19 cellular contexts compared by ENCODE assay signal in genomic region chrX:81291996-81292395, GRCh38.
DNase-seq lines count a peak whose midpoint lies in the region; ATAC-seq, FAIRE-seq and TF ChIP-seq lines count a peak whose summit lies in the region.
"Had no signal": no experiment of that assay in that cellular context is flagged by ENCODE, and none has a peak within 500 bp of the region (broad histone marks: within the 10 kb centered on the region; RNA-seq: fewer than 3 reads in every experiment).

No MANE protein-coding gene starts in this region.

- TF ChIP-seq POLR2A in GM12878 (IDR thresholded peaks at IDR 0.05; ENCODE audit: low read depth, low read length) = no peak

- H3K27me3 ChIP-seq in BLaER1 = peaks cover 9% of the 10 kb centered on the region; the same call in 1 of the 2 replicates
- peaks cover 0 to 39% (median 26%) of the 10 kb centered on the region in 11 experiments; a peak in 18 of 22 replicates for H3K27me3 ChIP-seq in BLaER1 treated with 17β-estradiol and CSF1 and Interleukin-3, amounts not matched to agents 10 nM and 100 nM
- no peaks in the 10 kb centered on the region for H3K27me3 ChIP-seq in GM12878 (replicated peaks in 1 of 2; ENCODE audit: control insufficient read depth in 2 of 2, insufficient read depth in 2 of 2, low read length in 1 of 2)

- H3K36me3 ChIP-seq in BLaER1 = peaks cover 60% of the 10 kb centered on the region
- peaks cover 37 to 82% (median 51%) of the 10 kb centered on the region in 11 experiments; a peak in 21 of 22 replicates for H3K36me3 ChIP-seq in BLaER1 treated with 17β-estradiol and CSF1 and Interleukin-3, amounts not matched to agents 10 nM and 100 nM
- H3K36me3 ChIP-seq in GM12878 (ENCODE audit: control insufficient read depth in 2 of 2, insufficient read depth in 2 of 2, low read length in 1 of 2) = no peaks in the 10 kb centered on the region
- H3K36me3 ChIP-seq: HAP-1 had no signal

- no peak for TF ChIP-seq RAD21 in GM12878 (IDR thresholded peaks at IDR 0.05; ENCODE audit: insufficient read depth, low read depth, low read length)

- SMC1A ChIA-PET in GM12878 (lab: Charles Lee; ENCODE audit: uncharacterized antibody, unreplicated experiment) = no interaction called here

- TF ChIP-seq EP300 in GM12878 (IDR thresholded peaks at IDR 0.05; ENCODE audit: borderline replicate concordance in 1 of 2, control insufficient read depth in 1 of 2, low read depth in 2 of 2, low read length in 2 of 2) = no peak

- no peak overlapping the region for H3K4me2 ChIP-seq in BLaER1
- no peak overlapping the region for H3K4me2 ChIP-seq in BLaER1 treated with 17β-estradiol and CSF1 and Interleukin-3, amounts not matched to agents 10 nM and 100 nM
- no peak overlapping the region for H3K4me2 ChIP-seq in GM12878 (ENCODE audit: control insufficient read depth, insufficient read depth)

- H3K27ac ChIP-seq in BLaER1 (no peak overlapping the region), GM12878 (ENCODE audit: control insufficient read depth, insufficient read depth) (no peak overlapping the region)
- no peak overlapping the region for H3K27ac ChIP-seq in BLaER1 treated with 17β-estradiol and CSF1 and Interleukin-3, amounts not matched to agents 10 nM and 100 nM

- POLR2A ChIA-PET in GM12878 (lab: Charles Lee) = no interaction called here

- in situ Hi-C loops in GM12878 (cut with MboI) = no loop called here

- peak overlapping the region; percentile 20; the same call in 1 of the 2 replicates for H3K4me3 ChIP-seq in BLaER1
- H3K4me3 ChIP-seq in BLaER1 treated with 17β-estradiol and CSF1 and Interleukin-3, amounts not matched to agents 10 nM and 100 nM = peak overlapping the region in 6 of 10 experiments; percentile 4 to 29 (median 18); a peak in 5 of 20 replicates
- H3K4me3 ChIP-seq in GM12878 = no peak overlapping the region
- H3K4me3 ChIP-seq: HAP-1 had no signal

- no peak overlapping the region for H3K9ac ChIP-seq in BLaER1
- H3K9ac ChIP-seq in BLaER1 treated with 17β-estradiol and CSF1 and Interleukin-3, amounts not matched to agents 10 nM and 100 nM = no peak overlapping the region
- H3K9ac ChIP-seq in GM12878 (ENCODE audit: control insufficient read depth, insufficient read depth, low read length) = no peak overlapping the region

- no peaks in the 10 kb centered on the region for H4K20me1 ChIP-seq in BLaER1
- H4K20me1 ChIP-seq in BLaER1 treated with 17β-estradiol and CSF1 and Interleukin-3, amounts not matched to agents 10 nM and 100 nM = peaks cover 0 to 6% (median 0%) of the 10 kb centered on the region in 11 experiments; a peak in 1 of 22 replicates
- H4K20me1 ChIP-seq in GM12878 (ENCODE audit: control insufficient read depth, insufficient read depth) = no peaks in the 10 kb centered on the region

- no TSS peak for BruUV-seq in GM12878 (replicated peaks; lab: Mats Ljungman, UMichigan)

- TF ChIP-seq CTCF in GM12878 (IDR thresholded peaks at IDR 0.05 in 2 of 3, conservative IDR thresholded peaks at IDR 0.05 in 1 of 3; ENCODE audit: control insufficient read depth in 2 of 3, extremely low read depth in 1 of 3, insufficient read depth in 1 of 3, low read depth in 3 of 3, low read length in 3 of 3) = no peak

- no peaks in the 10 kb centered on the region for H3K79me2 ChIP-seq in GM12878 (ENCODE audit: control insufficient read depth, insufficient read depth, low read length)

- H3K4me1 ChIP-seq in BLaER1 (no peaks in the 10 kb centered on the region), GM12878 (ENCODE audit: control insufficient read depth, insufficient read depth, low read length) (no peaks in the 10 kb centered on the region)
- H3K4me1 ChIP-seq in BLaER1 treated with 17β-estradiol and CSF1 and Interleukin-3, amounts not matched to agents 10 nM and 100 nM = no peaks in the 10 kb centered on the region
- H3K4me1 ChIP-seq: HAP-1 had no signal

- 66% methylated on average over 2 of the region's 2 CpGs for WGBS in GM12878 (ENCODE audit: insufficient coverage, insufficient replicate concordance, low lambda C conversion rate, missing lambda C conversion rate)

- DNase-seq in GM12878 (ENCODE audit: low read depth, low spot score) (no peak), retina (peak; percentile 2), GF-D8 (lab: John Stamatoyannopoulos, UW) (no peak), NCI-H1092 treated with DMSO at 0.1 percent for 48 hours (lab: John Stamatoyannopoulos, UW) (no peak), COLO829 (ENCODE audit: low spot score) (no peak)
- DNase-seq: Calu3; CD4-positive, alpha-beta T cell; CD8-positive, alpha-beta memory T cell; COR-L47; DMS153; DMS79 treated with DMSO at 0.1 percent for 48 hours; GOT3; HFFc6 had no signal

- H3K9me3 ChIP-seq in BLaER1 (peaks cover 73% of the 10 kb centered on the region), GM12878 (replicated peaks; ENCODE audit: control insufficient read depth, insufficient read depth, low read length) (peaks cover 10% of the 10 kb centered on the region; the same call in 2 of the 3 replicates)
- H3K9me3 ChIP-seq in BLaER1 treated with 17β-estradiol and CSF1 and Interleukin-3, amounts not matched to agents 10 nM and 100 nM (replicated peaks in 1 of 11) = peaks cover 73 to 83% (median 77%) of the 10 kb centered on the region in 11 experiments

- no peak overlapping the region for H2AFZ ChIP-seq in GM12878 (ENCODE audit: control insufficient read depth, low read depth, low read length)

- CTCF ChIA-PET in GM12878 (lab: Yijun Ruan, JAX) = no interaction called here

- ATAC-seq in GM12878 = no peak

- intact Hi-C loops in GM12878 (cut with micrococcal nuclease; ENCODE audit: unreplicated experiment) = no loop called here

- FAIRE-seq in GM12878 (lab: Jason Lieb, UNC) = no peak
- FAIRE-seq: G401.6, GM18507, H54 had no signal

- RAD21 ChIA-PET in GM12878 (lab: Charles Lee; ENCODE audit: unreplicated experiment) = no interaction called here

TF ChIP-seq in GM12878, 131 proteins besides CTCF, POLR2A, EP300 and RAD21:
- TF ChIP-seq ZBTB40 (IDR thresholded peaks at IDR 0.05; ENCODE audit: borderline replicate concordance) (no peak), HDAC2 (IDR thresholded peaks at IDR 0.05) (no peak), GATAD2B (conservative IDR thresholded peaks at IDR 0.05; ENCODE audit: low read depth) (no peak), CBX5 (IDR thresholded peaks at IDR 0.05; ENCODE audit: low read depth) (peak; percentile 91; the same call in 1 of the 2 replicates), RELA (IDR thresholded peaks at IDR 0.05; ENCODE audit: borderline replicate concordance, partially characterized antibody) (no peak), USF1 (IDR thresholded peaks at IDR 0.05; ENCODE audit: borderline replicate concordance, extremely low read length, insufficient read depth, low read depth, low read length) (no peak), ELK1 (IDR thresholded peaks at IDR 0.05; ENCODE audit: low read depth, low read length) (no peak)
